In genomic region chr5:6703791-6704190, GRCh38 we compare ENCODE assay signal across 1 cellular context.
TF ChIP-seq lines count a peak whose summit lies in the region.

No MANE protein-coding gene starts in this region.

TF ChIP-seq in SK-N-SH, 30 proteins besides CTCF, POLR2A, EP300 and RAD21 (continued from another document):
- TF ChIP-seq FOXM1 (IDR thresholded peaks at IDR 0.05; ENCODE audit: low read depth) = no peak
- no peak for TF ChIP-seq TCF12 (IDR thresholded peaks at IDR 0.05)
- no peak for TF ChIP-seq FOXJ3 (CRISPR knock-in tag; IDR thresholded peaks at IDR 0.05)
- no peak for TF ChIP-seq FOSL2 (IDR thresholded peaks at IDR 0.05; ENCODE audit: borderline replicate concordance, low read depth)
- no peak for TF ChIP-seq IRF3 (IDR thresholded peaks at IDR 0.05; ENCODE audit: low read depth, low read length)
- TF ChIP-seq EZH2phosphoT487 (IDR thresholded peaks at IDR 0.05; ENCODE audit: borderline replicate concordance, low read depth) = no peak
- TF ChIP-seq RCOR1 (IDR thresholded peaks at IDR 0.05; ENCODE audit: low read length) = no peak
- TF ChIP-seq GATA2 (CRISPR knock-in tag; IDR thresholded peaks at IDR 0.05) = no peak
- no peak for TF ChIP-seq MEF2A (IDR thresholded peaks at IDR 0.05; ENCODE audit: borderline replicate concordance, low read depth)
- no peak for TF ChIP-seq YY1 (IDR thresholded peaks at IDR 0.05; ENCODE audit: low read depth)
TF ChIP-seq in SK-N-SH: peak in this region for 0.
